In genomic region chr6:44386929-44387345, GRCh38 we compare ENCODE assay signal across 8 cellular contexts. TPM values are rescaled to one million over a fixed set of nuclear protein-coding genes. Genes with fewer than 3 reads are reported as not detected.
A peak's percentile ranks its signal among the peaks of the same experiment; 100 is the strongest.
DNase-seq lines count a peak whose midpoint lies in the region; ATAC-seq and TF ChIP-seq lines count a peak whose summit lies in the region.

No MANE protein-coding gene starts in this region.

- peak overlapping the region; percentile 88 for H3K4me3 Mint-ChIP-seq in WTC11

- ATAC-seq in GM18498 (IDR thresholded peaks at IDR 0.05; ENCODE audit: unreplicated experiment): peak; percentile 9
- ATAC-seq in HG02852 (IDR thresholded peaks at IDR 0.05; ENCODE audit: unreplicated experiment): peak; percentile 11
- no peak for ATAC-seq in WTC11
- ATAC-seq in heart right ventricle: peak; percentile 5 to 33 (median 17)
- ATAC-seq in sciatic nerve: peak; percentile 37
- no peak for ATAC-seq in GM19324 (IDR thresholded peaks at IDR 0.05; ENCODE audit: low FRiP score, unreplicated experiment)
- ATAC-seq in GM21381 (IDR thresholded peaks at IDR 0.05; ENCODE audit: unreplicated experiment): no peak

- intact Hi-C loops in heart right ventricle (cut with DNase I) (no loop called here), sciatic nerve (cut with DNase I) (no loop called here)

- H3K27ac ChIP-seq in heart right ventricle: peak overlapping the region; percentile 71 to 98 (median 93)

- TF ChIP-seq CTCF in WTC11 (IDR thresholded peaks at IDR 0.05): no peak
- TF ChIP-seq CTCF in heart right ventricle (IDR thresholded peaks at IDR 0.05): no peak

- H3K4me1 Mint-ChIP-seq in WTC11: peaks cover 24% of the 10 kb centered on the region

- H3K4me3 ChIP-seq in heart right ventricle: peak overlapping the region; percentile 54 to 98 (median 78)

- no peaks in the 10 kb centered on the region for H3K27me3 Mint-ChIP-seq in WTC11 (ENCODE audit: low read depth)

- H3K36me3 Mint-ChIP-seq in WTC11: peaks cover 15% of the 10 kb centered on the region

- no peaks in the 10 kb centered on the region for H3K27me3 ChIP-seq in heart right ventricle

- H3K27ac Mint-ChIP-seq in WTC11: peak overlapping the region; percentile 99

- WGBS in heart right ventricle, 2 donors: 12 to 16% methylated on average over 8 of the region's 8 CpGs

- H3K9me3 Mint-ChIP-seq in WTC11: no peaks in the 10 kb centered on the region

- DNase-seq in WTC11 (ENCODE audit: low spot score): no peak
- no peak for DNase-seq in heart right ventricle
- no peak for DNase-seq in sciatic nerve (ENCODE audit: low spot score)
- no peak for DNase-seq in activated gamma-delta T cell treated with Interleukin-2 at 50 U/mL for 16 hours

- H3K36me3 ChIP-seq in heart right ventricle: peaks cover 0 to 21% (median 6%) of the 10 kb centered on the region in 9 donors

- CTCF ChIA-PET in WTC11 (lab: Charles Lee): interaction anchor here (0.9 to 1.5 kb wide), 5 partner anchors 10 to 152 kb away, joined by 3 to 7 read pairs (median 3); partner anchors contain the start of genes AARS2 and TMEM151B

- H3K9me3 ChIP-seq in heart right ventricle: no peaks in the 10 kb centered on the region

- peaks cover 8 to 40% (median 33%) of the 10 kb centered on the region in 9 donors for H3K4me1 ChIP-seq in heart right ventricle

- POLR2A ChIA-PET in WTC11 (lab: Charles Lee): interaction anchor here (0.9 kb wide), 1 partner anchor 130 kb away, joined by 3 read pairs; the partner anchor contains the start of gene SLC35B2

TF ChIP-seq in WTC11, 78 proteins besides CTCF, POLR2A, EP300 and RAD21:
- no peak for TF ChIP-seq E2F1 (CRISPR knock-in tag; IDR thresholded peaks at IDR 0.05)
- TF ChIP-seq ZNF425 (CRISPR knock-in tag; conservative IDR thresholded peaks at IDR 0.05): no peak

RNA-seq across cellular contexts. Expression of gene CDC5L, which starts 0.6 kb away (rescaled TPM):
- total RNA-seq in WTC11 (2021) (23.5 to 24.6 TPM (median 24.0 TPM) in 3 replicates), heart right ventricle (10 to 100 TPM; 17.5 to 26.5 (median 20.9) TPM), sciatic nerve (20.3 TPM)
- polyA plus RNA-seq in heart right ventricle: 1 to 10 TPM; 5.4 to 9.3 TPM

RNA-seq across cellular contexts. Expression of gene SPATS1, which starts 44.5 kb away (rescaled TPM):
- total RNA-seq in WTC11 (2021) (not detected in 3 replicates), heart right ventricle (not detected), sciatic nerve (not detected)
- polyA plus RNA-seq in heart right ventricle: not detected

Comparison
In these comparisons a context has a peak if more than half of its experiments do, and no peak if none do; other contexts are left out.
1. ATAC-seq: peak in GM18498 (single experiment), HG02852 (single experiment), heart right ventricle (8 of 8) and sciatic nerve (single experiment); none in WTC11 (single experiment), GM19324 (single experiment) and GM21381 (single experiment).